Comparison of ENCODE assay signal across 7 cellular contexts in the genomic region with DNA sequence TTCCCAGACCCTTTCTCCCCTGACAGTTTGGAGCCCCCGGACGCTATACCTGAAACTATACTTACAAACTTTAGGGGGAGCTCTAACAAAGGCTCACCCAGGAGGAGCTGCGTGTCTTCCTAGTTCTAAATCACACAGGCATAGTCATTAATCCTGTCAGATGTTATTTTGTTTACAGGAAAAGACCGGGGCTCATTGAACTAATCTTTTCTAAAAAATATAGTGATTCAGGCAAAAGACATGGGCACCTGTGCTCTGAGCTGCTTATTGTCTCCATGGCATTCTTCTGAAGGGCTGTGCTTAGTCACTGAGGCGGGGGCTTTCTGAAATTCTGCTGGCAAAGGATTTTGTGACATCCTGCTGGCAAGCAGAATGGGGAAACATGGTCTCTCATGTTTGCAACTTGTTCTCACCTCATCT.
DNase-seq lines count a peak whose midpoint lies in the region; ATAC-seq, FAIRE-seq and TF ChIP-seq lines count a peak whose summit lies in the region.

No MANE protein-coding gene starts in this region.

- no peak overlapping the region for H3K27ac Mint-ChIP-seq in activated B cell treated with CpG ODN at 0.5 μM for 24 hours

- ATAC-seq in activated B cell treated with CpG ODN at 0.5 μM for 24 hours (ENCODE audit: low read depth): peak; percentile 25
- no peak for ATAC-seq in GM19395 (IDR thresholded peaks at IDR 0.05; ENCODE audit: unreplicated experiment)

- intact Hi-C loops in activated B cell treated with CpG ODN at 0.5 μM for 24 hours (cut with micrococcal nuclease): no loop called here

- H3K4me1 Mint-ChIP-seq in activated B cell treated with CpG ODN at 0.5 μM for 24 hours: no peaks in the 10 kb centered on the region

- H3K4me3 Mint-ChIP-seq in activated B cell treated with CpG ODN at 0.5 μM for 24 hours: no peak overlapping the region

- no peaks in the 10 kb centered on the region for H3K9me3 Mint-ChIP-seq in activated B cell treated with CpG ODN at 0.5 μM for 24 hours

- CTCF ChIA-PET in activated B cell treated with CpG ODN at 0.5 μM for 24 hours (lab: Charles Lee): no interaction called here

- FAIRE-seq in HTR-8/SVneo (lab: Jason Lieb, UNC): no peak

- H3K27me3 Mint-ChIP-seq in activated B cell treated with CpG ODN at 0.5 μM for 24 hours: no peaks in the 10 kb centered on the region

- POLR2A ChIA-PET in activated B cell treated with CpG ODN at 0.5 μM for 24 hours (lab: Charles Lee): no interaction called here

- TF ChIP-seq CTCF in activated B cell treated with CpG ODN at 0.5 μM for 24 hours (IDR thresholded peaks at IDR 0.05): no peak
- no peak for TF ChIP-seq CTCF in GM10266 (IDR thresholded peaks at IDR 0.05; ENCODE audit: control insufficient read depth, insufficient read depth, low read depth, missing control alignments)

- H3K36me3 Mint-ChIP-seq in activated B cell treated with CpG ODN at 0.5 μM for 24 hours (ENCODE audit: low read depth): no peaks in the 10 kb centered on the region

- DNase-seq in HTR-8/SVneo (ENCODE audit: insufficient read length, low spot score): peak; percentile 66
- peak; percentile 3 for DNase-seq in NCI-H226
- no peak for DNase-seq in activated B cell treated with CpG ODN at 0.5 μM for 24 hours
- DNase-seq in pulmonary artery endothelial cell (ENCODE audit: low read depth, low spot score): peak; percentile 19
- DNase-seq in GM10266 (ENCODE audit: extremely low spot score): no peak
- DNase-seq in stimulated activated CD4-positive, alpha-beta T cell treated with anti-CD3 and anti-CD28 coated beads, Interleukin-12 subunit alpha, Interleukin-12 subunit beta, amount 100 ng/mL, for 4 hours: no peak

Comparison
In these comparisons a context has a peak if more than half of its experiments do, and no peak if none do; other contexts are left out.
1. DNase-seq: peak in HTR-8/SVneo (single experiment), NCI-H226 (single experiment) and pulmonary artery endothelial cell (single experiment); none in activated B cell treated with CpG ODN at 0.5 μM for 24 hours (single experiment), GM10266 (single experiment) and stimulated activated CD4-positive, alpha-beta T cell treated with anti-CD3 and anti-CD28 coated beads, Interleukin-12 subunit alpha, Interleukin-12 subunit beta, amount 100 ng/mL, for 4 hours (single experiment).